ENCODE assay signal across 8 cellular contexts in the genomic region with DNA sequence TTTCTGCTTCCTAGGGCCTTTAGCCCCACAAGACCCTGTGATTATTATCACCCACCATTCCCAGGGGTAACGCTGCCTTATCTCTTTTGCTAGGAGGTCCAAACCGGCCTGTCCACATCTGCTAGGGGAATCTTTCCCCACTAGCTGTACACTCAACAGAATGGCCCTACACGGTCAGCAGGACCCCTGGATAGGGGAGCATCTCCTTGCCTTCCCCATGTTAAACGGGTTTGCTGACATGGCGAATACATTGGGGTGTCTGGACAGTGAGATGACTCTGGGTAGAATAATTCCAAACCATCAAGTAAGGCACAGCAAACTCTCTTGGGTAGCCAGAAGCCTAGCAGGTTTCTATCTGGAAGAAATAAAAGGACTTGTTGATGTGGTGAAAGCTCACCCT. TPM values are rescaled to one million over a fixed set of nuclear protein-coding genes. Genes with fewer than 3 reads are reported as not detected.
DNase-seq lines count a peak whose midpoint lies in the region; ATAC-seq and TF ChIP-seq lines count a peak whose summit lies in the region.

No MANE protein-coding gene starts in this region.

- no peaks in the 10 kb centered on the region for H3K27me3 ChIP-seq in CD4-positive, CD25-positive, alpha-beta regulatory T cell (ENCODE audit: control insufficient read depth, insufficient read depth, low read length)
- H3K27me3 ChIP-seq in neural progenitor cell: no peaks in the 10 kb centered on the region

- no peaks in the 10 kb centered on the region for H3K9me3 Mint-ChIP-seq in CD4-positive, CD25-positive, alpha-beta regulatory T cell
- H3K9me3 Mint-ChIP-seq in neural progenitor cell: no peaks in the 10 kb centered on the region

- H3K4me3 Mint-ChIP-seq in CD4-positive, CD25-positive, alpha-beta regulatory T cell: peak overlapping the region in 3 of 4 donors; percentile 86 to 97 (median 87)
- H3K4me3 Mint-ChIP-seq in neural progenitor cell: peak overlapping the region; percentile 97

- peaks cover 3 to 18% (median 10%) of the 10 kb centered on the region in 4 donors for H3K4me1 Mint-ChIP-seq in CD4-positive, CD25-positive, alpha-beta regulatory T cell
- H3K4me1 Mint-ChIP-seq in neural progenitor cell: peaks cover 12% of the 10 kb centered on the region

- peaks cover 35% of the 10 kb centered on the region for H3K79me2 ChIP-seq in neural progenitor cell (ENCODE audit: low read depth)

- no peaks in the 10 kb centered on the region for H3K9me3 ChIP-seq in CD4-positive, CD25-positive, alpha-beta regulatory T cell (ENCODE audit: control insufficient read depth in 2 of 2, low read length in 2 of 2)
- H3K9me3 ChIP-seq in neural progenitor cell (ENCODE audit: low read depth): no peaks in the 10 kb centered on the region

- H3K4me2 ChIP-seq in neural progenitor cell: peak overlapping the region; percentile 88

- TF ChIP-seq CTCF in LNCaP clone FGC (IDR thresholded peaks at IDR 0.05; ENCODE audit: control insufficient read depth, extremely low read depth, insufficient read depth) (no peak), coronary artery (IDR thresholded peaks at IDR 0.05) (no peak), neural progenitor cell (IDR thresholded peaks at IDR 0.05) (no peak)

- peak overlapping the region in 1 of 3 donors; percentile 94 for H3K27ac Mint-ChIP-seq in CD4-positive, CD25-positive, alpha-beta regulatory T cell
- no peak overlapping the region for H3K27ac Mint-ChIP-seq in neural progenitor cell

- peak overlapping the region; percentile 78 for H3K9ac ChIP-seq in neural progenitor cell

- no peaks in the 10 kb centered on the region for H4K20me1 ChIP-seq in neural progenitor cell (ENCODE audit: low read depth)

- DNase-seq in CD4-positive, CD25-positive, alpha-beta regulatory T cell: no peak
- no peak for DNase-seq in LNCaP clone FGC (ENCODE audit: low read depth)
- DNase-seq in coronary artery (ENCODE audit: low spot score): no peak
- DNase-seq in neural progenitor cell (ENCODE audit: low spot score): no peak
- DNase-seq in HuH-7.5 (ENCODE audit: low spot score): no peak
- no peak for DNase-seq in NCI-H345 treated with DMSO at 0.1 percent for 48 hours (lab: John Stamatoyannopoulos, UW; ENCODE audit: unreplicated experiment)

- H3F3A ChIP-seq in neural progenitor cell (ENCODE audit: low read depth): no peaks in the 10 kb centered on the region

- H3K27me3 Mint-ChIP-seq in CD4-positive, CD25-positive, alpha-beta regulatory T cell: peaks cover 4% of the 10 kb centered on the region
- peaks cover 2% of the 10 kb centered on the region for H3K27me3 Mint-ChIP-seq in neural progenitor cell (ENCODE audit: insufficient read depth, low read depth)

- no peaks in the 10 kb centered on the region for H3K36me3 Mint-ChIP-seq in CD4-positive, CD25-positive, alpha-beta regulatory T cell
- H3K36me3 Mint-ChIP-seq in neural progenitor cell: no peaks in the 10 kb centered on the region

- H3K4me3 ChIP-seq in CD4-positive, CD25-positive, alpha-beta regulatory T cell (ENCODE audit: low read depth, low read length): peak overlapping the region; percentile 73
- H3K4me3 ChIP-seq in LNCaP clone FGC (ENCODE audit: low read depth, low read length): peak overlapping the region; percentile 79
- peak overlapping the region; percentile 70 for H3K4me3 ChIP-seq in coronary artery
- peak overlapping the region; percentile 75 for H3K4me3 ChIP-seq in neural progenitor cell

- no peaks in the 10 kb centered on the region for H3K36me3 ChIP-seq in CD4-positive, CD25-positive, alpha-beta regulatory T cell (ENCODE audit: control insufficient read depth, insufficient read depth, low read length)
- no peaks in the 10 kb centered on the region for H3K36me3 ChIP-seq in neural progenitor cell

- H2AFZ ChIP-seq in neural progenitor cell (replicated peaks): no peak overlapping the region

- H3K27ac ChIP-seq in CD4-positive, CD25-positive, alpha-beta regulatory T cell (ENCODE audit: insufficient read depth, low read length, poor library complexity, severe bottlenecking): peak overlapping the region; percentile 74
- H3K27ac ChIP-seq in coronary artery: no peak overlapping the region
- no peak overlapping the region for H3K27ac ChIP-seq in neural progenitor cell

- H3K4me1 ChIP-seq in CD4-positive, CD25-positive, alpha-beta regulatory T cell (ENCODE audit: control insufficient read depth, insufficient read depth, low read length, poor library complexity, severe bottlenecking): peaks cover 15% of the 10 kb centered on the region
- peaks cover 6% of the 10 kb centered on the region for H3K4me1 ChIP-seq in neural progenitor cell

- no peak for ATAC-seq in CD4-positive, CD25-positive, alpha-beta regulatory T cell (ENCODE audit: low read depth in 2 of 2)
- no peak for ATAC-seq in HG03097 (IDR thresholded peaks at IDR 0.05; ENCODE audit: low FRiP score, unreplicated experiment)
- ATAC-seq in HG03196 (IDR thresholded peaks at IDR 0.05; ENCODE audit: unreplicated experiment): no peak

RNA-seq across cellular contexts. Expression of gene TRAIP, which starts 0.7 kb away (rescaled TPM):
- total RNA-seq in CD4-positive, CD25-positive, alpha-beta regulatory T cell: 7.9 TPM
- polyA plus RNA-seq in CD4-positive, CD25-positive, alpha-beta regulatory T cell: 1 to 10 TPM in 3 of 4 donors, under 1 TPM in 1; 0.52 to 3.2 (median 1.7) TPM
- total RNA-seq in neural progenitor cell (ENCODE audit: low replicate concordance): 24.4 and 32.2 TPM in 2 replicates

RNA-seq across cellular contexts. Expression of gene CAMKV, which starts 14.0 kb away (rescaled TPM):
- not detected for total RNA-seq in CD4-positive, CD25-positive, alpha-beta regulatory T cell
- not detected for polyA plus RNA-seq in CD4-positive, CD25-positive, alpha-beta regulatory T cell
- 10.8 and 12.1 TPM in 2 replicates for total RNA-seq in neural progenitor cell (ENCODE audit: low replicate concordance)

RNA-seq across cellular contexts. Expression of gene UBA7, which starts 41.9 kb away (rescaled TPM):
- total RNA-seq in CD4-positive, CD25-positive, alpha-beta regulatory T cell: 201 TPM
- 10 to 100 TPM; 30.6 to 41.8 (median 37.4) TPM for polyA plus RNA-seq in CD4-positive, CD25-positive, alpha-beta regulatory T cell
- total RNA-seq in neural progenitor cell (ENCODE audit: low replicate concordance): 0.47 and 4.3 TPM in 2 replicates

RNA-seq across cellular contexts. Expression of gene MST1R, which starts 48.0 kb away (rescaled TPM):
- total RNA-seq in CD4-positive, CD25-positive, alpha-beta regulatory T cell: 2.0 TPM
- under 1 TPM in 2 of 4 donors, not detected in 2; 0.25 to 0.31 TPM for polyA plus RNA-seq in CD4-positive, CD25-positive, alpha-beta regulatory T cell
- total RNA-seq in neural progenitor cell (ENCODE audit: low replicate concordance): 0.32 and 1.8 TPM in 2 replicates

RNA-seq across cellular contexts. Expression of gene INKA1, which starts 52.6 kb away (rescaled TPM):
- total RNA-seq in CD4-positive, CD25-positive, alpha-beta regulatory T cell: 1.2 TPM
- 1 to 10 TPM in 1 of 4 donors, under 1 TPM in 3; 0.62 to 1.0 (median 0.82) TPM for polyA plus RNA-seq in CD4-positive, CD25-positive, alpha-beta regulatory T cell
- total RNA-seq in neural progenitor cell (ENCODE audit: low replicate concordance): 0.84 TPM in 1 of 2 replicates, not detected in the other

Comparison
In these comparisons a context has a peak if more than half of its experiments do, and no peak if none do; other contexts are left out.
1. RNA of gene UBA7, which starts 41.9 kb away (total RNA-seq): 201 TPM in CD4-positive, CD25-positive, alpha-beta regulatory T cell (single experiment); 0.47 to 4.3 TPM in neural progenitor cell; every median in the first group is over 10 times any median in the second.
2. Peak in every context shown above with its lines, with median percentiles within 50 percentile points of each other: H3K4me3 ChIP-seq.